In the genomic region with DNA sequence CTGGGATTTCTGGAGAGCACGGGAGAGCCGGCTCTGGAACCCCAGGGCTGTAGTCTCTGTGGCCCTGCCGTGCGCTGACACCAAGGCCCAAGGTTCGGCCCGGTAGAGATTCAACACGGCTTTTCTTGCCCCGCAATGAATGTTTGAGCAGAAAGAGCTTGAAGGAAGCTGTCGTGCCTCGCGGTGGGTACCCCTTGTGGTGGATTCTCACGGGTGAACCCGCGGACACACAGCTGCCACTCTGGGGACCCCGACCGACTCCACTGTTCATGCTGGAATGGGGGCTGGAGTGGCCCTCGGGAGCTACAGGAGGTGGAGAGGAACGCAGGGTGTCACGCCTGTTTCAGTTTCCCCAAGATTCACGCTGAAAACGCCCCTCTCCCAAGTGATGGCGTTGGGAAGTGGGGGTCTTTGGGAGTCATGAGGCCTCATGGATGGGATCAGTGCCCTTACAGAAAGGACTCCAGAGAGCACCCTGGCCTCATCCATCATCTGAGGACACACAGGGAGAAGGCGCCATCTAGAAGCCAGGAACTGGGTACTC, we compare ENCODE assay signal across 16 cellular contexts.
DNase-seq lines count a peak whose midpoint lies in the region; TF ChIP-seq lines count a peak whose summit lies in the region.
"Had no signal": no experiment of that assay in that cellular context is flagged by ENCODE, and none has a peak within 500 bp of the region (broad histone marks: within the 10 kb centered on the region; RNA-seq: fewer than 3 reads in every experiment).

No MANE protein-coding gene starts in this region.

- CTCF ChIA-PET in HEK293T (lab: Yijun Ruan, JAX): no interaction called here

- DNase-seq in activated CD8-positive, alpha-beta memory T cell treated with anti-CD3 and anti-CD28 coated beads, Interleukin-2, amount 50 U/mL, for 48 hours: peak; percentile 67
- no peak for DNase-seq in activated CD8-positive, alpha-beta memory T cell treated with anti-CD3 and anti-CD28 coated beads for 24 hours
- DNase-seq in HEK293T (ENCODE audit: extremely low spot score) (peak; percentile 1), islet precursor cell (peak; percentile 47), NCI-H82 (lab: John Stamatoyannopoulos, UW) (no peak), DMS153 treated with DMSO at 0.1 percent for 48 hours (lab: John Stamatoyannopoulos, UW; ENCODE audit: unreplicated experiment) (no peak), amygdala (lab: John Stamatoyannopoulos, UW) (no peak)
- DNase-seq in stimulated activated CD8-positive, alpha-beta memory T cell treated with anti-CD3 and anti-CD28 coated beads, Interleukin-4, amount 100 ng/mL, for 48 hours: peak; percentile 28
- DNase-seq: activated CD4-positive, alpha-beta T cell treated with anti-CD3 and anti-CD28 coated beads, Interleukin-2, amount 50 U/mL, for 48 hours; Calu3; effector CD4-positive, alpha-beta T cell; HCEC 1CT; NCI-H1417 treated with DMSO at 0.1 percent for 48 hours; NCI-H524; PC-9; stimulated activated naive CD4-positive, alpha-beta T cell had no signal

- POLR2A ChIA-PET in HEK293T (lab: Yijun Ruan, JAX): no interaction called here

TF ChIP-seq in HEK293T, 16 proteins besides CTCF, POLR2A, EP300 and RAD21:
- TF ChIP-seq FOXM1 (IDR thresholded peaks at IDR 0.05; ENCODE audit: borderline replicate concordance) (no peak), TARDBP (IDR thresholded peaks at IDR 0.05) (no peak), NFRKB (IDR thresholded peaks at IDR 0.05) (no peak), FOXA1 (IDR thresholded peaks at IDR 0.05) (no peak), BHLHE40 (IDR thresholded peaks at IDR 0.05; ENCODE audit: borderline replicate concordance) (no peak), L3MBTL2 (conservative IDR thresholded peaks at IDR 0.05) (no peak), SUZ12 (IDR thresholded peaks at IDR 0.05) (no peak), ELF4 (IDR thresholded peaks at IDR 0.05) (no peak), ZNF384 (IDR thresholded peaks at IDR 0.05) (no peak), ARNT (IDR thresholded peaks at IDR 0.05) (no peak), FOXK2 (IDR thresholded peaks at IDR 0.05) (no peak), LEF1 (IDR thresholded peaks at IDR 0.05; ENCODE audit: borderline replicate concordance) (no peak), SP1 (IDR thresholded peaks at IDR 0.05) (no peak), HDGF (IDR thresholded peaks at IDR 0.05; ENCODE audit: borderline replicate concordance) (no peak), CTBP1 (IDR thresholded peaks at IDR 0.05; ENCODE audit: borderline replicate concordance) (no peak)
- TF ChIP-seq, protein P1, sequence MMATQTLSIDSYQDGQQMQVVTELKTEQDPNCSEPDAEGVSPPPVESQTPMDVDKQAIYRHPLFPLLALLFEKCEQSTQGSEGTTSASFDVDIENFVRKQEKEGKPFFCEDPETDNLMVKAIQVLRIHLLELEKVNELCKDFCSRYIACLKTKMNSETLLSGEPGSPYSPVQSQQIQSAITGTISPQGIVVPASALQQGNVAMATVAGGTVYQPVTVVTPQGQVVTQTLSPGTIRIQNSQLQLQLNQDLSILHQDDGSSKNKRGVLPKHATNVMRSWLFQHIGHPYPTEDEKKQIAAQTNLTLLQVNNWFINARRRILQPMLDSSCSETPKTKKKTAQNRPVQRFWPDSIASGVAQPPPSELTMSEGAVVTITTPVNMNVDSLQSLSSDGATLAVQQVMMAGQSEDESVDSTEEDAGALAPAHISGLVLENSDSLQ (IDR thresholded peaks at IDR 0.05): no peak

Comparison
In these comparisons a context has a peak if more than half of its experiments do, and no peak if none do; other contexts are left out.
1. DNase-seq: peak in activated CD8-positive, alpha-beta memory T cell treated with anti-CD3 and anti-CD28 coated beads, Interleukin-2, amount 50 U/mL, for 48 hours (single experiment), HEK293T (single experiment), islet precursor cell (single experiment) and stimulated activated CD8-positive, alpha-beta memory T cell treated with anti-CD3 and anti-CD28 coated beads, Interleukin-4, amount 100 ng/mL, for 48 hours (single experiment); none in activated CD8-positive, alpha-beta memory T cell treated with anti-CD3 and anti-CD28 coated beads for 24 hours (single experiment), NCI-H82 (single experiment), DMS153 treated with DMSO at 0.1 percent for 48 hours (single experiment) and amygdala (0 of 56).